ENCODE assay signal across 8 cellular contexts in the genomic region with DNA sequence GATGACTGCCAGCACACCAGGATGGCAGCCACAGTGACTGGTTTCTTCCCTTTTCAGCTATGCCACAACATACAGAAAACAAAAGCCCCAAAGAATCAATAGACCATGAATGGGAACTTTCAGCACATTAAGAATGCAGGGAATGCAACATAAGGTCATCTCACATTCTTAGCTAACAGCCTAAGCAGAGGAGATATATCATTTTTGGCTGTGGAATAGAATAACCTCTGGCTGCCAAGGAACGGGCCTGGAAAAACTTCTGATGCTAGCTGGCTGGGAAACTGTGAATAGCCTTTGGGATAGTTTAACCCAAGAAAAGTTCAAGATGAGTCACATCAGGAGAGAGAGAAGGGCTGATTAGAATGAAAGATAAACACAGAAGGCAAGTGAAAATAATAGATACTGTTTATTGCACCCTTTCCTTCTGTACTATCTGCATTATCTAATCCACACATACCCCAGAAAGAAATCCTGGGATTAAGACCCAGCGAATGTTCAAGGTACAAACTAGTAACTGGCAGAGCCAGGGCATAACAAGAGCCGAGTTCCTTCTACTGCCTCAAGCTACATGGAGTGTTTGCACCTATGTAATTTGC.
DNase-seq lines count a peak whose midpoint lies in the region; ATAC-seq, FAIRE-seq and TF ChIP-seq lines count a peak whose summit lies in the region.
"Had no signal": no experiment of that assay in that cellular context is flagged by ENCODE, and none has a peak within 500 bp of the region (broad histone marks: within the 10 kb centered on the region; RNA-seq: fewer than 3 reads in every experiment).

No MANE protein-coding gene starts in this region.

- TF ChIP-seq POLR2A in GM12891 (IDR thresholded peaks at IDR 0.05; ENCODE audit: low read depth, low read length) = no peak

- no peak for ATAC-seq in HG03159 (IDR thresholded peaks at IDR 0.05; ENCODE audit: unreplicated experiment)
- no peak for ATAC-seq in GM18861 (IDR thresholded peaks at IDR 0.05; ENCODE audit: unreplicated experiment)

- DNase-seq in HS-27A (ENCODE audit: low read depth) = peak; percentile 81
- DNase-seq in amniotic stem cell (lab: John Stamatoyannopoulos, UW) = peak; percentile 82
- peak; percentile 44 for DNase-seq in hepatic stellate cell (ENCODE audit: low spot score)
- peak; percentile 93 for DNase-seq in stromal cell of bone marrow (ENCODE audit: low read depth)
- no peak for DNase-seq in GM12891 (ENCODE audit: insufficient read length, low spot score)
- DNase-seq: naive B cell had no signal

- no peak for FAIRE-seq in GM12891 (lab: Jason Lieb, UNC)

TF ChIP-seq in GM12891, 5 proteins besides CTCF, POLR2A, EP300 and RAD21:
- TF ChIP-seq TAF1 (IDR thresholded peaks at IDR 0.05; ENCODE audit: low read depth, low read length) (no peak), POLR2AphosphoS5 (IDR thresholded peaks at IDR 0.05; ENCODE audit: low read depth, low read length) (no peak), POU2F2 (IDR thresholded peaks at IDR 0.05; ENCODE audit: low read depth, low read length) (no peak), SPI1 (IDR thresholded peaks at IDR 0.05; ENCODE audit: low read depth, low read length) (no peak), PAX5 (IDR thresholded peaks at IDR 0.05; ENCODE audit: insufficient read depth, low read length, severe bottlenecking) (no peak)
TF ChIP-seq in GM12891: peak in this region for 0.
